ENCODE assay signal across 13 cellular contexts in the genomic region with DNA sequence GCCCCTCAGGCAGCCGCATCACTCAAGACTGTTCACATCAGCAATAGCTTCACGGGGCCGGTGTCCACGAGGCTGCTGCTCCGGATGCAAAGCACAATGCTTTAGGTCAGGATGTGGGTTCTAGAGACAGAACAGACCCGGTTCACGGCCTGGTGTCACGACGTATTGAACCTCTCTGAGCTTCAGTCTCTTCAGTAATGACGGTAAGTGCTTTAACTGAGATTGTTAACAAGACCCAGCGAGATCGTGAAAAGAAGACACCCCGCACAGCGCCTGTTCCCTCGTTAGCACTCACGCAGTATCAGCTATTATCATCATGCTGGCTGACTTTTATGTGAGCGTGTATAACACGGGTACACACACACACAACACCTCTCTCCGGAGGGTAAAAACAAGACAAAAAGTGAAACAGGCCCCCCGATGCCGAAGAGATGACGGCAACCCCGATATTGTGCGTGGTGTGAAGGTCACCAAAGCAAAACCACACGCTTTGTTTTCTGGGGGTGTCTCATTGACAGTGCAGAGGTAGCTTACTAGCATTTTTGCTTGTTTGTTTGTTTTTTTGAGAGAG. TPM values are rescaled to one million over a fixed set of nuclear protein-coding genes. Genes with fewer than 3 reads are reported as not detected.
A peak's percentile ranks its signal among the peaks of the same experiment; 100 is the strongest.
DNase-seq lines count a peak whose midpoint lies in the region; ATAC-seq and TF ChIP-seq lines count a peak whose summit lies in the region.
"Had no signal": no experiment of that assay in that cellular context is flagged by ENCODE, and none has a peak within 500 bp of the region (broad histone marks: within the 10 kb centered on the region; RNA-seq: fewer than 3 reads in every experiment).

No MANE protein-coding gene starts in this region.

- POLR2A ChIA-PET in CD4-positive, alpha-beta T cell (lab: Charles Lee) = interaction anchor here (1.0 kb wide), 1 partner anchor 1103 kb away, joined by 3 read pairs; a partner anchor contains a TSS
- POLR2A ChIA-PET in naive thymus-derived CD8-positive, alpha-beta T cell (lab: Charles Lee) = interaction anchor here (0.8 to 2.5 kb wide), 7 partner anchors 9 to 28 kb away, joined by 3 to 9 read pairs (median 5); a partner anchor contains a TSS

- H3F3A ChIP-seq in MM.1S (ENCODE audit: insufficient read depth, low read length) (peaks cover 2% of the 10 kb centered on the region; the same call in 1 of the 2 replicates), GM23338 (replicated peaks; ENCODE audit: low read depth) (no peaks in the 10 kb centered on the region)

- no peak overlapping the region for H3K9ac ChIP-seq in MM.1S (ENCODE audit: low read length)

- peak overlapping the region; percentile 7; the same call in 1 of the 2 replicates for H3K4me2 ChIP-seq in MM.1S (ENCODE audit: low read depth, low read length)
- H3K4me2 ChIP-seq in GM23338 = no peak overlapping the region

- H4K20me1 ChIP-seq in MM.1S (ENCODE audit: insufficient read depth, low read length) (no peaks in the 10 kb centered on the region), GM23338 (replicated peaks; ENCODE audit: insufficient read depth) (no peaks in the 10 kb centered on the region)

- no peaks in the 10 kb centered on the region for H3K27me3 ChIP-seq in CD4-positive, alpha-beta T cell (ENCODE audit: control insufficient read depth, insufficient read depth, low read length)
- H3K27me3 ChIP-seq in MM.1S (replicated peaks; ENCODE audit: insufficient read depth, low read length) (peaks cover 83% of the 10 kb centered on the region), GM23338 (ENCODE audit: insufficient read depth) (peaks cover 6% of the 10 kb centered on the region; the same call in 1 of the 2 replicates)
- H3K27me3 ChIP-seq: testis had no signal

- peak; percentile 45 for ATAC-seq in CD4-positive, alpha-beta T cell (ENCODE audit: poor library complexity)
- ATAC-seq in naive thymus-derived CD8-positive, alpha-beta T cell = peak; percentile 68 to 77
- ATAC-seq in GM19395 (IDR thresholded peaks at IDR 0.05; ENCODE audit: unreplicated experiment) = no peak
- no peak for ATAC-seq in GM23338
- ATAC-seq in GM19397 (IDR thresholded peaks at IDR 0.05; ENCODE audit: unreplicated experiment) = no peak
- ATAC-seq: SK-N-SH treated with all-trans-retinoic acid at 6 μM for 48 hours had no signal

- peak overlapping the region; percentile 6 for H3K27ac Mint-ChIP-seq in CD4-positive, alpha-beta T cell
- H3K27ac Mint-ChIP-seq in activated T-helper 2 cell treated with anti-CD3 and anti-CD28 coated beads, Interferon-gamma antibody, Interleukin-2, Interleukin-4, amounts not matched to agents 10 μg/mL and 5 μg/mL and 100 μg/mL, durations not matched to agents 14 hours and 24 hours and 36 hours = peak overlapping the region; percentile 74
- H3K27ac Mint-ChIP-seq in naive thymus-derived CD8-positive, alpha-beta T cell = peak overlapping the region; percentile 78 to 91 (median 88)
- H3K27ac Mint-ChIP-seq in GM23338 = no peak overlapping the region; the same call in 1 of the 2 replicates

- no peaks in the 10 kb centered on the region for H3K36me3 ChIP-seq in MM.1S (replicated peaks; ENCODE audit: insufficient read depth, low read length)
- H3K36me3 ChIP-seq in GM23338 (ENCODE audit: insufficient read depth) = no peaks in the 10 kb centered on the region

- H3K79me2 ChIP-seq in MM.1S (ENCODE audit: low read length) = no peaks in the 10 kb centered on the region
- no peaks in the 10 kb centered on the region for H3K79me2 ChIP-seq in GM23338 (replicated peaks; ENCODE audit: insufficient read depth)

- peak overlapping the region; percentile 45 for H3K4me3 Mint-ChIP-seq in CD4-positive, alpha-beta T cell
- peak overlapping the region; percentile 15 for H3K4me3 Mint-ChIP-seq in activated T-helper 2 cell treated with anti-CD3 and anti-CD28 coated beads, Interferon-gamma antibody, Interleukin-2, Interleukin-4, amounts not matched to agents 10 μg/mL and 5 μg/mL and 100 μg/mL, durations not matched to agents 14 hours and 24 hours and 36 hours (ENCODE audit: low read depth)
- peak overlapping the region; percentile 55 to 83 (median 73) for H3K4me3 Mint-ChIP-seq in naive thymus-derived CD8-positive, alpha-beta T cell
- H3K4me3 Mint-ChIP-seq in GM23338 = no peak overlapping the region

- no peaks in the 10 kb centered on the region for H3K36me3 Mint-ChIP-seq in CD4-positive, alpha-beta T cell (ENCODE audit: low read depth)
- H3K36me3 Mint-ChIP-seq in activated T-helper 2 cell treated with anti-CD3 and anti-CD28 coated beads, Interferon-gamma antibody, Interleukin-2, Interleukin-4, amounts not matched to agents 10 μg/mL and 5 μg/mL and 100 μg/mL, durations not matched to agents 14 hours and 24 hours and 36 hours (ENCODE audit: low read depth) = no peaks in the 10 kb centered on the region
- H3K36me3 Mint-ChIP-seq in naive thymus-derived CD8-positive, alpha-beta T cell = no peaks in the 10 kb centered on the region
- no peaks in the 10 kb centered on the region for H3K36me3 Mint-ChIP-seq in GM23338 (ENCODE audit: low read depth)

- no peaks in the 10 kb centered on the region for H3K9me3 ChIP-seq in CD4-positive, alpha-beta T cell (ENCODE audit: control insufficient read depth, low read length)
- H3K9me3 ChIP-seq in MM.1S (replicated peaks; ENCODE audit: insufficient read depth, low read length) = no peaks in the 10 kb centered on the region
- H3K9me3 ChIP-seq: testis had no signal

- H3K9me2 ChIP-seq in MM.1S (replicated peaks; ENCODE audit: insufficient read depth, low read length) (no peaks in the 10 kb centered on the region), GM23338 (ENCODE audit: insufficient read depth) (0 out of 2 replicates have a peak, but pooled peaks cover 3% of the 10 kb centered on the region)

- no peaks in the 10 kb centered on the region for H3K27me3 Mint-ChIP-seq in CD4-positive, alpha-beta T cell
- H3K27me3 Mint-ChIP-seq in activated T-helper 2 cell treated with anti-CD3 and anti-CD28 coated beads, Interferon-gamma antibody, Interleukin-2, Interleukin-4, amounts not matched to agents 10 μg/mL and 5 μg/mL and 100 μg/mL, durations not matched to agents 14 hours and 24 hours and 36 hours (ENCODE audit: low read depth) = peaks cover 4% of the 10 kb centered on the region
- H3K27me3 Mint-ChIP-seq in naive thymus-derived CD8-positive, alpha-beta T cell = no peaks in the 10 kb centered on the region
- peaks cover 17% of the 10 kb centered on the region for H3K27me3 Mint-ChIP-seq in GM23338 (ENCODE audit: insufficient read depth, low read depth, poor library complexity)

- intact Hi-C loops in CD4-positive, alpha-beta T cell (cut with DNase I, micrococcal nuclease) = no loop called here
- intact Hi-C loops in activated T-helper 2 cell treated with anti-CD3 and anti-CD28 coated beads, Interferon-gamma antibody, Interleukin-2, Interleukin-4, amounts not matched to agents 10 μg/mL and 5 μg/mL and 100 μg/mL, durations not matched to agents 14 hours and 24 hours and 36 hours (cut with micrococcal nuclease) = no loop called here

- no peaks in the 10 kb centered on the region for H3K9me3 Mint-ChIP-seq in CD4-positive, alpha-beta T cell
- no peaks in the 10 kb centered on the region for H3K9me3 Mint-ChIP-seq in activated T-helper 2 cell treated with anti-CD3 and anti-CD28 coated beads, Interferon-gamma antibody, Interleukin-2, Interleukin-4, amounts not matched to agents 10 μg/mL and 5 μg/mL and 100 μg/mL, durations not matched to agents 14 hours and 24 hours and 36 hours
- H3K9me3 Mint-ChIP-seq in naive thymus-derived CD8-positive, alpha-beta T cell = no peaks in the 10 kb centered on the region
- H3K9me3 Mint-ChIP-seq in GM23338 = no peaks in the 10 kb centered on the region

- H3K27ac ChIP-seq in CD4-positive, alpha-beta T cell (ENCODE audit: low read depth, low read length) = no peak overlapping the region
- H3K27ac ChIP-seq in MM.1S (ENCODE audit: low read length) (no peak overlapping the region), GM23338 (ENCODE audit: low read depth) (no peak overlapping the region)
- H3K27ac ChIP-seq: testis had no signal

- H2AFZ ChIP-seq in MM.1S (ENCODE audit: low read length) (no peak overlapping the region), GM23338 (no peak overlapping the region)

- H3K4me1 Mint-ChIP-seq in CD4-positive, alpha-beta T cell (ENCODE audit: low read depth) = peaks cover 28% of the 10 kb centered on the region
- H3K4me1 Mint-ChIP-seq in activated T-helper 2 cell treated with anti-CD3 and anti-CD28 coated beads, Interferon-gamma antibody, Interleukin-2, Interleukin-4, amounts not matched to agents 10 μg/mL and 5 μg/mL and 100 μg/mL, durations not matched to agents 14 hours and 24 hours and 36 hours (ENCODE audit: low read depth) = peaks cover 44% of the 10 kb centered on the region
- H3K4me1 Mint-ChIP-seq in naive thymus-derived CD8-positive, alpha-beta T cell = peaks cover 24 to 68% (median 57%) of the 10 kb centered on the region in 4 donors
- H3K4me1 Mint-ChIP-seq in GM23338 = peaks cover 2% of the 10 kb centered on the region; the same call in 1 of the 3 replicates

- H3K4me1 ChIP-seq in MM.1S (ENCODE audit: low read length) (no peaks in the 10 kb centered on the region), GM23338 (ENCODE audit: insufficient read depth) (no peaks in the 10 kb centered on the region)

- no peak for TF ChIP-seq CTCF in CD4-positive, alpha-beta T cell (IDR thresholded peaks at IDR 0.05)
- TF ChIP-seq CTCF in MM.1S (IDR thresholded peaks at IDR 0.05; ENCODE audit: low read length) = no peak
- TF ChIP-seq CTCF in GM23338 (conservative IDR thresholded peaks at IDR 0.05; ENCODE audit: low read depth in 2 of 2) = no peak

- H3K4me3 ChIP-seq in MM.1S (ENCODE audit: low read length) (no peak overlapping the region), GM23338 (no peak overlapping the region)
- H3K4me3 ChIP-seq: testis had no signal

- CTCF ChIA-PET in CD4-positive, alpha-beta T cell (lab: Charles Lee) = interaction anchor here (3.3 kb wide), 1 partner anchor 14 kb away, joined by 17 read pairs; no protein-coding TSS in a partner anchor

- DNase-seq in CD4-positive, alpha-beta T cell = peak in 7 of 10 experiments; percentile 16 to 57 (median 43)
- DNase-seq in MM.1S (no peak), NOMO-1 treated with dmso at 0.1 percent for 144 hours (lab: John Stamatoyannopoulos, UW; ENCODE audit: unreplicated experiment) (no peak), GM23338 (ENCODE audit: low spot score) (no peak)
- peak; percentile 50 for DNase-seq in activated T-helper 2 cell treated with anti-CD3 and anti-CD28 coated beads, Interferon-gamma antibody, Interleukin-2, Interleukin-4, amounts not matched to agents 10 μg/mL and 5 μg/mL and 100 μg/mL, durations not matched to agents 14 hours and 24 hours and 36 hours (ENCODE audit: low spot score)
- peak in 9 of 10 donors; percentile 28 to 80 (median 70) for DNase-seq in naive thymus-derived CD8-positive, alpha-beta T cell
- DNase-seq: C1 segment of cervical spinal cord, MV-4-11, NCI-H69, testis had no signal

RNA-seq across cellular contexts. Expression of a gene that starts 21.4 kb away (rescaled TPM):
- total RNA-seq in CD4-positive, alpha-beta T cell = 10 to 100 TPM; 72.4 to 74.8 TPM
- total RNA-seq in activated T-helper 2 cell treated with anti-CD3 and anti-CD28 coated beads, Interferon-gamma antibody, Interleukin-2, Interleukin-4, amounts not matched to agents 10 μg/mL and 5 μg/mL and 100 μg/mL, durations not matched to agents 14 hours and 24 hours and 36 hours = 69.3 and 75.3 TPM in 2 replicates
- 100 to 1,000 TPM; 118 to 120 TPM for total RNA-seq in naive thymus-derived CD8-positive, alpha-beta T cell
- 10 to 100 TPM in 1 of 3 donors, 1 to 10 TPM in 2; 8.6 to 13.0 (median 8.7) TPM for polyA plus RNA-seq in naive thymus-derived CD8-positive, alpha-beta T cell
- 24.3 and 27.7 TPM in 2 replicates for total RNA-seq in GM23338 (2014; rRNA removed; shearing (Covaris generic))
- 15.0 and 18.5 TPM in 2 replicates for polyA plus RNA-seq in GM23338 (2016; fragmentation: Nextera tagmentation; extraction: Ambion mirVana)

Comparison
In these comparisons a context has a peak if more than half of its experiments do, and no peak if none do; other contexts are left out.
1. ATAC-seq: peak in CD4-positive, alpha-beta T cell (single experiment) and naive thymus-derived CD8-positive, alpha-beta T cell (2 of 2); none in GM19395 (single experiment), GM23338 (single experiment) and GM19397 (single experiment).
2. DNase-seq: peak in CD4-positive, alpha-beta T cell (7 of 10), activated T-helper 2 cell treated with anti-CD3 and anti-CD28 coated beads, Interferon-gamma antibody, Interleukin-2, Interleukin-4, amounts not matched to agents 10 μg/mL and 5 μg/mL and 100 μg/mL, durations not matched to agents 14 hours and 24 hours and 36 hours (single experiment) and naive thymus-derived CD8-positive, alpha-beta T cell (9 of 10); none in MM.1S (single experiment), NOMO-1 treated with dmso at 0.1 percent for 144 hours (single experiment) and GM23338 (single experiment).